In the genomic region with DNA sequence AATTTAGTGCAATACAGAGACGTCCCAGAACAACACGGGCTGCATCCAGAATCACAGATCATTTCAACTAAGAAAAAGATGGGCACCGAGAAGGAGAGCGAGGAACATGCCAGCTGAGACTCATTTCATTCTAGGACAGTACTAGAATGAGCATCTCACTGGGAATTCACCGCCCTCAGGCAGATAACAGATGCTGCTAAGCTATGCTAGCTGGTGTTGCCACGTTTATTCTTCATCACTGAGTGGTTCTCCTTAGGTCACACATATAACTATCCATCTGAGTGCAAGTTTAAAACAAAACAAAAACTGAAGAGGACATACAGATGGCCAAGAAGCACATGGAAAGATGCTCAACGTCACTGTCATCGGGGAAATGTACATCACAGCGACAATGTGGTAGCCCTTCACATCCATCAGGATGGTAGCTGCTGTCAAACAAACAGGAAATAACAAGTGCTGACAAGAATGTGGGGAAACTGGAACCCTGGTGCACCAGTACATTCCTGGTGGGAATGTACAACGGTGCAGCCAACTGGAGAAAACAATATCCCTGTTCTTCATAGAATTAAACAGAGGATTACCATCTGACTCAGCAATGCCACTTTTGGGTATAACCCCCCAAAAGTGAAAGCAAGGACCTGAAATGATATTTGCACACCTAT, we compare ENCODE assay signal across 26 cellular contexts.
DNase-seq lines count a peak whose midpoint lies in the region; ATAC-seq, FAIRE-seq and TF ChIP-seq lines count a peak whose summit lies in the region.
"Had no signal": no experiment of that assay in that cellular context is flagged by ENCODE, and none has a peak within 500 bp of the region (broad histone marks: within the 10 kb centered on the region; RNA-seq: fewer than 3 reads in every experiment).

No MANE protein-coding gene starts in this region.

- no peak overlapping the region for H3K18ac ChIP-seq in H1 (ENCODE audit: extremely low read depth, low read length)

- CTCF ChIA-PET in H1 (lab: Charles Lee; ENCODE audit: partially characterized antibody) = interaction anchor here (0.5 to 1.5 kb wide), 4 partner anchors 12 to 359 kb away, joined by 3 to 5 read pairs (median 4); no protein-coding TSS in a partner anchor

- intact Hi-C loops in sigmoid colon (cut with DNase I) (loop anchor here (5.0 to 10.0 kb wide), 5 partner anchors 77 to 776 kb away; a partner anchor contains a TSS), ovary (cut with DNase I) (loop anchor here in 1 of 4 donors (5.0 kb wide), 1 partner anchor 1668 kb away; no protein-coding TSS in a partner anchor)

- TF ChIP-seq CTCF in H1 (IDR thresholded peaks at IDR 0.05; ENCODE audit: control extremely low read depth in 1 of 3, insufficient read depth in 1 of 3, low read depth in 1 of 3, low read length in 3 of 3) (no peak), sigmoid colon (IDR thresholded peaks at IDR 0.05) (no peak), ovary (IDR thresholded peaks at IDR 0.05) (no peak)

- 0 out of 2 replicates have a peak overlapping the region, but pooled peaks have one; percentile 6 for H2BK15ac ChIP-seq in H1 (ENCODE audit: low read length)

- H4K5ac ChIP-seq in H1 (ENCODE audit: insufficient read length, low read depth, low read length) = no peak overlapping the region

- peaks cover 3% of the 10 kb centered on the region for H3K79me1 ChIP-seq in H1 (ENCODE audit: low read depth, low read length)

- no peak overlapping the region for H3K23ac ChIP-seq in H1 (ENCODE audit: insufficient read length)

- no peak for TF ChIP-seq RAD21 in H1 (IDR thresholded peaks at IDR 0.05 in 1 of 2, conservative IDR thresholded peaks at IDR 0.05 in 1 of 2; ENCODE audit: low read depth in 2 of 2, low read length in 2 of 2)

- H3K4me3 ChIP-seq in H1 (ENCODE audit: extremely low read depth in 1 of 4, insufficient read depth in 2 of 4, low read depth in 3 of 4, low read length in 4 of 4) = no peak overlapping the region
- no peak overlapping the region for H3K4me3 ChIP-seq in sigmoid colon
- H3K4me3 ChIP-seq in effector memory CD4-positive, alpha-beta T cell (ENCODE audit: insufficient read depth, low read depth, low read length, poor library complexity, severe bottlenecking) = no peak overlapping the region
- no peak overlapping the region for H3K4me3 ChIP-seq in ovary
- H3K4me3 ChIP-seq: esophagus squamous epithelium, psoas muscle, upper lobe of right lung had no signal

- H3K56ac ChIP-seq in H1 (replicated peaks; ENCODE audit: insufficient read length, low read depth, low read length) = no peak overlapping the region

- H3K27me3 ChIP-seq in H1 (replicated peaks in 1 of 4; ENCODE audit: control insufficient read depth in 3 of 4, extremely low read depth in 1 of 4, insufficient read depth in 3 of 4, low read length in 3 of 4) (no peaks in the 10 kb centered on the region), sigmoid colon (no peaks in the 10 kb centered on the region), ovary (no peaks in the 10 kb centered on the region)
- no peaks in the 10 kb centered on the region for H3K27me3 ChIP-seq in effector memory CD4-positive, alpha-beta T cell (replicated peaks; ENCODE audit: control insufficient read depth, insufficient read depth, low read length, poor library complexity, severe bottlenecking)
- H3K27me3 ChIP-seq: BE2C, esophagus squamous epithelium, upper lobe of right lung had no signal

- H3K4me1 ChIP-seq in H1 (replicated peaks in 1 of 4; ENCODE audit: control insufficient read depth in 3 of 4, insufficient read depth in 4 of 4, low read length in 3 of 4) (peaks cover 5 to 17% (median 16%) of the 10 kb centered on the region in 4 experiments), sigmoid colon (peaks cover 0 to 46% (median 38%) of the 10 kb centered on the region in 4 donors), ovary (ENCODE audit: insufficient read depth) (peaks cover 8% of the 10 kb centered on the region)
- peaks cover 14% of the 10 kb centered on the region for H3K4me1 ChIP-seq in effector memory CD4-positive, alpha-beta T cell (ENCODE audit: control insufficient read depth, insufficient read depth, low read length, poor library complexity, severe bottlenecking)
- H3K4me1 ChIP-seq: BE2C had no signal

- H4K91ac ChIP-seq in H1 (replicated peaks; ENCODE audit: insufficient read length, low read length) = no peak overlapping the region

- no peak overlapping the region for H3K4me2 ChIP-seq in H1 (ENCODE audit: insufficient read depth in 1 of 2, low read depth in 2 of 2, low read length in 2 of 2)

- peaks cover 0 to 16% of the 10 kb centered on the region in 2 experiments; a peak in 3 of 4 replicates for H3K79me2 ChIP-seq in H1 (ENCODE audit: control insufficient read depth in 1 of 2, insufficient read depth in 2 of 2, low read length in 2 of 2)

- H3K9me3 ChIP-seq in H1 (ENCODE audit: insufficient read depth in 2 of 2, low read depth in 1 of 2, low read length in 1 of 2) (peaks cover 0 to 3% of the 10 kb centered on the region in 2 experiments; a peak in 1 of 4 replicates), sigmoid colon (no peaks in the 10 kb centered on the region), ovary (no peaks in the 10 kb centered on the region)
- H3K9me3 ChIP-seq in effector memory CD4-positive, alpha-beta T cell (ENCODE audit: control insufficient read depth, low read length) = no peaks in the 10 kb centered on the region
- H3K9me3 ChIP-seq: BE2C, esophagus squamous epithelium, psoas muscle, upper lobe of right lung had no signal

- H3K23me2 ChIP-seq in H1 (ENCODE audit: low read depth, low read length) = no peaks in the 10 kb centered on the region

- peak overlapping the region; percentile 31; the same call in 1 of the 2 replicates for H2BK5ac ChIP-seq in H1 (ENCODE audit: low read depth, low read length)

- H4K8ac ChIP-seq in H1 (ENCODE audit: extremely low read depth, insufficient read depth, low read length) = no peak overlapping the region

- DNase-seq in EL (peak; percentile 30), NCI-H69 (lab: John Stamatoyannopoulos, UW) (peak; percentile 52), H1 (ENCODE audit: low read depth in 1 of 2, low spot score in 2 of 2) (no peak), sigmoid colon (peak; percentile 13), ovary (no peak)
- DNase-seq in effector memory CD4-positive, alpha-beta T cell = no peak
- DNase-seq: activated CD8-positive, alpha-beta T cell treated with anti-CD3 and anti-CD28 coated beads, Interleukin-2, amount 10 ng/mL, durations not matched to agents 7 days and 5 days; activated naive CD4-positive, alpha-beta T cell; activated T-cell treated with anti-CD3 and anti-CD28 coated beads, Interleukin-2, amount 50 U/mL, for 1 hour; BE2C; Calu3; effector CD8-positive, alpha-beta T cell; esophagus squamous epithelium; GOT3; Kasumi-1; left colon; NCI-H1105; NCI-H2081; NCI-H446 treated with DMSO at 0.1 percent for 48 hours; nephron progenitor cell; psoas muscle; stimulated activated CD4-positive, alpha-beta T cell treated with anti-CD3 and anti-CD28 coated beads, Interleukin-4, amount 100 ng/mL, for 1 hour; stimulated activated naive CD8-positive, alpha-beta T cell treated with anti-CD3 and anti-CD28 coated beads, Interleukin-15, amount 100 ng/mL, for 72 hours; upper lobe of right lung had no signal

- H3K14ac ChIP-seq in H1 (ENCODE audit: insufficient read length) = no peak overlapping the region

- no peak overlapping the region for H2BK20ac ChIP-seq in H1 (ENCODE audit: low read length)

- H3K27ac ChIP-seq in H1 (ENCODE audit: low read depth, low read length) (no peak overlapping the region), sigmoid colon (peak overlapping the region in 1 of 4 donors; percentile 92), ovary (no peak overlapping the region)
- no peak overlapping the region for H3K27ac ChIP-seq in effector memory CD4-positive, alpha-beta T cell (ENCODE audit: insufficient read depth, low read length, poor library complexity, severe bottlenecking)
- H3K27ac ChIP-seq: psoas muscle, upper lobe of right lung had no signal

- no peak for FAIRE-seq in H1 (lab: Jason Lieb, UNC)
- FAIRE-seq: GM19239 had no signal

- H3K36me3 ChIP-seq in H1 (ENCODE audit: control insufficient read depth in 2 of 4, insufficient read depth in 4 of 4, low read length in 3 of 4) (0 out of 8 replicates have a peak, but pooled peaks cover 0 to 2% (median 0%) of the 10 kb centered on the region in 4 experiments), sigmoid colon (no peaks in the 10 kb centered on the region), ovary (no peaks in the 10 kb centered on the region)
- H3K36me3 ChIP-seq in effector memory CD4-positive, alpha-beta T cell (ENCODE audit: control insufficient read depth, insufficient read depth, low read length) = no peaks in the 10 kb centered on the region
- H3K36me3 ChIP-seq: BE2C, esophagus squamous epithelium, upper lobe of right lung had no signal

- H3K9ac ChIP-seq in H1 (replicated peaks in 1 of 4; ENCODE audit: extremely low read depth in 1 of 4, low read depth in 3 of 4, low read length in 3 of 4) = no peak overlapping the region

- H2BK120ac ChIP-seq in H1 (replicated peaks; ENCODE audit: low read depth, low read length) = no peak overlapping the region

- TF ChIP-seq POLR2A in H1 (IDR thresholded peaks at IDR 0.05; ENCODE audit: control extremely low read depth in 1 of 2, low read depth in 2 of 2, low read length in 2 of 2) (no peak), sigmoid colon (IDR thresholded peaks at IDR 0.05) (no peak), ovary (IDR thresholded peaks at IDR 0.05) (no peak)

- no peak for TF ChIP-seq EP300 in H1 (IDR thresholded peaks at IDR 0.05; ENCODE audit: borderline replicate concordance in 1 of 2, low read depth in 2 of 2, low read length in 2 of 2)
- TF ChIP-seq EP300 in sigmoid colon (IDR thresholded peaks at IDR 0.05) = no peak
- no peak for TF ChIP-seq EP300 in ovary (IDR thresholded peaks at IDR 0.05)

- no peak for ATAC-seq in HG03439 (IDR thresholded peaks at IDR 0.05; ENCODE audit: unreplicated experiment)
- ATAC-seq: activated CD8-positive, alpha-beta T cell treated with anti-CD3 and anti-CD28 coated beads, Interleukin-2, amount 10 ng/mL, durations not matched to agents 7 days and 5 days; left colon; psoas muscle; stimulated activated naive CD8-positive, alpha-beta T cell treated with anti-CD3 and anti-CD28 coated beads, Interleukin-15, amount 100 ng/mL, for 72 hours; upper lobe of right lung had no signal

- H2BK12ac ChIP-seq in H1 (ENCODE audit: low read depth, low read length) = no peak overlapping the region

- WGBS in H1 (ENCODE audit: extremely low coverage in 1 of 2, insufficient coverage in 1 of 2, insufficient read length in 1 of 2, insufficient replicate concordance in 2 of 2, low coverage in 1 of 2, low lambda C conversion rate in 2 of 2, missing lambda C conversion rate in 1 of 2), 2 experiments = 87% methylated on average over 10 of the region's 10 CpGs; no CpG with 5 or more reads in 1 of the 2 experiments
- 80 to 82% methylated on average over 10 of the region's 10 CpGs for WGBS in sigmoid colon, 2 donors
- WGBS in ovary, 3 donors = 75 to 79% (median 76%) methylated on average over 10 of the region's 10 CpGs

- H2AK5ac ChIP-seq in H1 (ENCODE audit: low read depth, low read length) = no peak overlapping the region

- no peak overlapping the region for H3K4ac ChIP-seq in H1 (replicated peaks; ENCODE audit: insufficient read length, low read depth, low read length)

- H2AFZ ChIP-seq in H1 (ENCODE audit: low read length) = no peak overlapping the region

- peaks cover 4 to 5% of the 10 kb centered on the region in 2 experiments for H4K20me1 ChIP-seq in H1 (replicated peaks in 1 of 2; ENCODE audit: control insufficient read depth in 1 of 2, insufficient read depth in 2 of 2, low read length in 2 of 2)

- POLR2A ChIA-PET in H1 (lab: Charles Lee; ENCODE audit: partially characterized antibody) = interaction anchor here (1.0 kb wide), 2 partner anchors 10 to 13 kb away, joined by 3 read pairs; no protein-coding TSS in a partner anchor

Comparison
In these comparisons a context has a peak if more than half of its experiments do, and no peak if none do; other contexts are left out.
1. DNase-seq: peak in EL (single experiment), NCI-H69 (single experiment) and sigmoid colon (single experiment); none in H1 (0 of 2), effector memory CD4-positive, alpha-beta T cell (0 of 3) and ovary (0 of 5).